22 cellular contexts compared by ENCODE assay signal in the genomic region with DNA sequence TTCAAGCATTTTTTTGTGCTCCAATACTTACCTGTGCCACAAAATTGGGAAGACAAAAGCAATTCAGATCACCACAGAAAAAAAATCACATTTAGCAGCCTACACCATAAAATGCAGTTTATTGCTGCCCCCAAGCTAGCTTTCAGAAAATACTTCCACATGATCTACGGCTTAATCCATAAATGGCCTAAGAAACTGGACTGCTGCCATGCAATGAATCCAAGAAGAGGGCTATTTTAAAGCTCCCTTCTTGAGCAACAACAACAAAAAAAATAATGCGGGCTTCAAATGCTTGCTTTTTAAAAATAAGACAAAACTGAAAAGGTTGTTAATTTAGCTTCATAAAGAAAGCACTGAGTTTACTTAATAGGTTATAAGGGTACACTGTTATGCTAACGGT.
"Had no signal": no experiment of that assay in that cellular context is flagged by ENCODE, and none has a peak within 500 bp of the region (broad histone marks: within the 10 kb centered on the region; RNA-seq: fewer than 3 reads in every experiment).

No MANE protein-coding gene starts in this region.

- H3K4me3 ChIP-seq: breast epithelium, esophagus muscularis mucosa, lower lobe of right lung, right atrium auricular region had no signal

- H3K4me1 ChIP-seq: breast epithelium, lower lobe of right lung, right atrium auricular region had no signal

- H3K27me3 ChIP-seq: breast epithelium, esophagus muscularis mucosa, right atrium auricular region had no signal

- H3K9me3 ChIP-seq: breast epithelium, esophagus muscularis mucosa, lower lobe of right lung, right atrium auricular region had no signal

- H3K36me3 ChIP-seq: breast epithelium, esophagus muscularis mucosa, lower lobe of right lung, right atrium auricular region had no signal

- ATAC-seq: activated naive CD8-positive, alpha-beta T cell treated with anti-CD3 and anti-CD28 coated beads, Interleukin-2, amount 50 U/mL, for 24 hours; left colon; lower lobe of right lung had no signal

- DNase-seq: activated CD4-positive, CD25-positive, alpha-beta regulatory T cell treated with anti-CD3 and anti-CD28 coated beads, Interleukin-2, amount 50 U/mL, for 72 hours; activated CD8-positive, alpha-beta memory T cell treated with anti-CD3 and anti-CD28 coated beads for 24 hours; activated CD8-positive, alpha-beta memory T cell treated with anti-CD3 and anti-CD28 coated beads, Interleukin-2, amount 50 U/mL, for 48 hours; activated effector memory CD4-positive, alpha-beta T cell treated with Interleukin-2 at 50 U/mL for 16 hours; activated naive CD4-positive, alpha-beta T cell treated with anti-CD3 and anti-CD28 coated beads, Interleukin-2, amount 10 ng/mL, durations not matched to agents 7 days and 5 days; activated naive CD8-positive, alpha-beta T cell treated with anti-CD3 and anti-CD28 coated beads, Interleukin-2, amount 50 U/mL, for 24 hours; activated T-cell treated with anti-CD3 and anti-CD28 coated beads, Interleukin-2, amount 50 U/mL, for 48 hours; aorta; cerebellar nuclear complex; cortex of kidney; effector CD4-positive, alpha-beta T cell; islet precursor cell; left colon; lower lobe of right lung; nephron progenitor cell; occipital lobe; posterior cingulate gyrus; stimulated activated CD4-positive, alpha-beta T cell treated with anti-CD3 and anti-CD28 coated beads, Interleukin-2, amount 100 ng/mL, for 48 hours; T-helper 2 cell had no signal
